Comparison of ENCODE assay signal across 27 cellular contexts in genomic region chr20:10359621-10360040, GRCh38.
A peak's percentile ranks its signal among the peaks of the same experiment; 100 is the strongest.
DNase-seq lines count a peak whose midpoint lies in the region; ATAC-seq, FAIRE-seq and TF ChIP-seq lines count a peak whose summit lies in the region.
"Had no signal": no experiment of that assay in that cellular context is flagged by ENCODE, and none has a peak within 500 bp of the region (broad histone marks: within the 10 kb centered on the region; RNA-seq: fewer than 3 reads in every experiment).

No MANE protein-coding gene starts in this region.

- no peak overlapping the region for H2AFZ ChIP-seq in IMR-90 (replicated peaks; ENCODE audit: low read length, poor library complexity)

- H3K14ac ChIP-seq in IMR-90 (replicated peaks; ENCODE audit: low read depth, low read length) = no peak overlapping the region

- no peaks in the 10 kb centered on the region for H3K79me1 ChIP-seq in IMR-90 (ENCODE audit: low read depth in 1 of 2, low read length in 2 of 2)

- no peaks in the 10 kb centered on the region for H3K9me1 ChIP-seq in IMR-90 (ENCODE audit: insufficient read depth, low read length)

- no peak overlapping the region for H4K8ac ChIP-seq in IMR-90 (ENCODE audit: low read depth in 2 of 2, low read length in 2 of 2)

- H4K91ac ChIP-seq in IMR-90 (ENCODE audit: insufficient read depth, low read depth, low read length) = no peak overlapping the region

- CTCF ChIA-PET in IMR-90 (lab: Yijun Ruan, JAX) = no interaction called here

- H3K4me2 ChIP-seq in IMR-90 (ENCODE audit: low read depth, low read length) = peak overlapping the region; percentile 81; the same call in 1 of the 2 replicates

- no peak for FAIRE-seq in GM12891 (lab: Jason Lieb, UNC)
- FAIRE-seq: HTR-8/SVneo had no signal

- H2AK9ac ChIP-seq in IMR-90 (replicated peaks; ENCODE audit: low read depth, low read length, poor library complexity) = no peak overlapping the region

- no peak overlapping the region for H3K23ac ChIP-seq in IMR-90 (ENCODE audit: low read depth, low read length)

- H3K4me3 ChIP-seq in GM06990 (replicated peaks; ENCODE audit: low read depth, low read length) (no peak overlapping the region), IMR-90 (ENCODE audit: insufficient read depth, low read depth, low read length) (no peak overlapping the region), choroid plexus epithelial cell (ENCODE audit: low read depth, low read length) (no peak overlapping the region), esophagus squamous epithelium (no peak overlapping the region)
- H3K4me3 ChIP-seq: pancreas, SJCRH30 had no signal

- BruUV-seq in IMR-90 (replicated peaks; lab: Mats Ljungman, UMichigan) = no TSS peak

- H3K9ac ChIP-seq in IMR-90 (ENCODE audit: low read depth, low read length) = no peak overlapping the region

- H2BK120ac ChIP-seq in IMR-90 (ENCODE audit: low read depth, low read length) = no peak overlapping the region

- WGBS in IMR-90 (ENCODE audit: extremely low coverage in 2 of 2, insufficient read length in 1 of 2), 2 experiments = no CpG with 5 or more reads among the region's 2 CpGs
- 27 to 38% methylated on average over 2 of the region's 2 CpGs for WGBS in esophagus squamous epithelium, 2 donors

- H2BK15ac ChIP-seq in IMR-90 (ENCODE audit: low read depth, low read length) = no peak overlapping the region

- in situ Hi-C loops in IMR-90 (cut with MboI; ENCODE audit: low sequenced_read_pairs) = no loop called here

- TF ChIP-seq POLR2A in IMR-90 (IDR thresholded peaks at IDR 0.05; ENCODE audit: low read depth, low read length) (no peak), GM12891 (IDR thresholded peaks at IDR 0.05; ENCODE audit: low read depth, low read length) (no peak), esophagus squamous epithelium (IDR thresholded peaks at IDR 0.05) (no peak)

- no peak overlapping the region for H2AK5ac ChIP-seq in IMR-90 (ENCODE audit: low read depth, low read length)

- H3K27ac ChIP-seq in IMR-90 (ENCODE audit: insufficient read depth, low read length) (no peak overlapping the region), esophagus squamous epithelium (no peak overlapping the region)
- H3K27ac ChIP-seq: SJCRH30, WERI-Rb-1 had no signal

- intact Hi-C loops in IMR-90 (cut with micrococcal nuclease) (loop anchor here (2.0 to 5.0 kb wide), 3 partner anchors 141 to 381 kb away; partner anchors contain the start of gene SNAP25), esophagus squamous epithelium (cut with DNase I) (no loop called here)

- H3K4me1 ChIP-seq in IMR-90 (ENCODE audit: control insufficient read depth, insufficient read depth, low read length) = 0 out of 2 replicates have a peak, but pooled peaks cover 1% of the 10 kb centered on the region
- H3K4me1 ChIP-seq in esophagus squamous epithelium = no peaks in the 10 kb centered on the region
- H3K4me1 ChIP-seq: Caco-2, pancreas, SJCRH30 had no signal

- no peak overlapping the region for H3K56ac ChIP-seq in IMR-90 (ENCODE audit: extremely low read depth, insufficient read depth, low read length)

- dilution Hi-C loops in IMR-90 (cut with HindIII; ENCODE audit: low sequenced_read_pairs, unreplicated experiment) = no loop called here

- no peak overlapping the region for H2BK5ac ChIP-seq in IMR-90 (ENCODE audit: low read depth, low read length, poor library complexity, severe bottlenecking)

- POLR2A ChIA-PET in IMR-90 (lab: Charles Lee; ENCODE audit: unreplicated experiment) = no interaction called here

- TF ChIP-seq CTCF in GM06990 (IDR thresholded peaks at IDR 0.05; ENCODE audit: insufficient read depth, low read length, poor library complexity, severe bottlenecking) (no peak), IMR-90 (conservative IDR thresholded peaks at IDR 0.05; ENCODE audit: low read depth, low read length) (no peak), choroid plexus epithelial cell (conservative IDR thresholded peaks at IDR 0.05; ENCODE audit: low read depth, low read length) (no peak), esophagus squamous epithelium (IDR thresholded peaks at IDR 0.05) (no peak)

- H3K27me3 ChIP-seq in GM06990 (replicated peaks; ENCODE audit: control insufficient read depth, insufficient read depth, low read length) (no peaks in the 10 kb centered on the region), IMR-90 (ENCODE audit: control insufficient read depth, insufficient read depth, low read length) (no peaks in the 10 kb centered on the region; the same call in 1 of the 2 replicates), esophagus squamous epithelium (no peaks in the 10 kb centered on the region)
- H3K27me3 ChIP-seq: BE2C, pancreas, SJCRH30 had no signal

- no peaks in the 10 kb centered on the region for H4K20me1 ChIP-seq in IMR-90 (ENCODE audit: insufficient read depth, low read length)

- no peaks in the 10 kb centered on the region for H3K36me3 ChIP-seq in GM06990 (ENCODE audit: control insufficient read depth, insufficient read depth, low read length)
- H3K36me3 ChIP-seq in IMR-90 (ENCODE audit: control insufficient read depth, insufficient read depth, low read length) = no peaks in the 10 kb centered on the region
- H3K36me3 ChIP-seq in esophagus squamous epithelium = no peaks in the 10 kb centered on the region
- H3K36me3 ChIP-seq: BE2C, pancreas, SJCRH30, WERI-Rb-1 had no signal

- peak; percentile 66 for ATAC-seq in IMR-90 (ENCODE audit: low read depth)
- ATAC-seq: effector memory CD8-positive, alpha-beta T cell; naive thymus-derived CD4-positive, alpha-beta T cell; pancreas had no signal

- no peak for TF ChIP-seq RAD21 in IMR-90 (IDR thresholded peaks at IDR 0.05; ENCODE audit: low read length)

- DNase-seq in GM06990 (ENCODE audit: extremely low read depth, insufficient read length) (peak; percentile 50), IMR-90 (peak; percentile 64), choroid plexus epithelial cell (ENCODE audit: low read depth) (peak; percentile 61), lung microvascular endothelial cell (ENCODE audit: low read depth in 2 of 2) (peak; percentile 56 to 65), 8988T (no peak), GM12891 (ENCODE audit: insufficient read length, low spot score) (no peak), esophagus squamous epithelium (lab: John Stamatoyannopoulos, UW) (no peak)
- DNase-seq: activated CD4-positive, alpha-beta memory T cell treated with anti-CD3 and anti-CD28 coated beads for 36 hours; activated gamma-delta T cell treated with Interleukin-2 at 50 U/mL for 16 hours; activated T-cell treated with anti-CD3 and anti-CD28 coated beads for 4 hours; amniotic stem cell; BE2C; Caco-2; effector memory CD8-positive, alpha-beta T cell; HFFc6; immature natural killer cell; naive thymus-derived CD4-positive, alpha-beta T cell; NCI-H1105 treated with DMSO at 0.1 percent for 48 hours; NCI-H748 treated with DMSO at 0.1 percent for 48 hours; pancreas; stimulated activated CD4-positive, alpha-beta T cell treated with anti-CD3 and anti-CD28 coated beads, Interleukin-1b, Interleukin-23, amount 100 ng/mL, for 48 hours; stimulated activated naive CD4-positive, alpha-beta T cell treated with Interleukin-2 at 50 U/mL for 16 hours; T-helper 2 cell; trophoblast cell; WERI-Rb-1 had no signal

- peak overlapping the region; percentile 38; the same call in 1 of the 2 replicates for H3K18ac ChIP-seq in IMR-90 (ENCODE audit: low read depth, low read length)

- no peaks in the 10 kb centered on the region for H3K9me3 ChIP-seq in IMR-90 (ENCODE audit: control insufficient read depth, insufficient read depth, low read length)
- H3K9me3 ChIP-seq in esophagus squamous epithelium = no peaks in the 10 kb centered on the region
- H3K9me3 ChIP-seq: BE2C, pancreas, SJCRH30 had no signal

- H4K5ac ChIP-seq in IMR-90 (ENCODE audit: low read depth, low read length) = no peak overlapping the region

- H2BK20ac ChIP-seq in IMR-90 (ENCODE audit: low read depth, low read length) = 0 out of 2 replicates have a peak overlapping the region, but pooled peaks have one; percentile 5

- no peak overlapping the region for H3K4ac ChIP-seq in IMR-90 (ENCODE audit: low read depth, low read length)

TF ChIP-seq in IMR-90, 13 proteins besides CTCF, POLR2A, EP300 and RAD21 (continues in another document):
- TF ChIP-seq RFX5 (IDR thresholded peaks at IDR 0.05; ENCODE audit: low read depth, low read length) = no peak
- no peak for TF ChIP-seq MXI1 (IDR thresholded peaks at IDR 0.05; ENCODE audit: borderline replicate concordance, low read depth, low read length)
- TF ChIP-seq BHLHE40 (IDR thresholded peaks at IDR 0.05; ENCODE audit: low read depth, low read length) = no peak
- no peak for TF ChIP-seq RCOR1 (IDR thresholded peaks at IDR 0.05; ENCODE audit: insufficient replicate concordance, low read length)
- TF ChIP-seq NFE2L2 (IDR thresholded peaks at IDR 0.05; ENCODE audit: low read depth, low read length) = no peak
- TF ChIP-seq, protein P1, sequence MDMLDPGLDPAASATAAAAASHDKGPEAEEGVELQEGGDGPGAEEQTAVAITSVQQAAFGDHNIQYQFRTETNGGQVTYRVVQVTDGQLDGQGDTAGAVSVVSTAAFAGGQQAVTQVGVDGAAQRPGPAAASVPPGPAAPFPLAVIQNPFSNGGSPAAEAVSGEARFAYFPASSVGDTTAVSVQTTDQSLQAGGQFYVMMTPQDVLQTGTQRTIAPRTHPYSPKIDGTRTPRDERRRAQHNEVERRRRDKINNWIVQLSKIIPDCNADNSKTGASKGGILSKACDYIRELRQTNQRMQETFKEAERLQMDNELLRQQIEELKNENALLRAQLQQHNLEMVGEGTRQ (IDR thresholded peaks at IDR 0.05; ENCODE audit: low read depth, low read length) = no peak
- TF ChIP-seq CHD1 (IDR thresholded peaks at IDR 0.05; ENCODE audit: low read depth, low read length) = no peak
- no peak for TF ChIP-seq FOS (IDR thresholded peaks at IDR 0.05; ENCODE audit: low read depth, low read length)

TF ChIP-seq in GM12891, 5 proteins besides CTCF, POLR2A, EP300 and RAD21:
- TF ChIP-seq POLR2AphosphoS5 (IDR thresholded peaks at IDR 0.05; ENCODE audit: low read depth, low read length) = no peak

Comparison
In these comparisons a context has a peak if more than half of its experiments do, and no peak if none do; other contexts are left out.
1. DNase-seq: peak in GM06990 (single experiment), IMR-90 (single experiment), choroid plexus epithelial cell (single experiment) and lung microvascular endothelial cell (2 of 2); none in 8988T (single experiment), GM12891 (single experiment) and esophagus squamous epithelium (single experiment).